Comparison of ENCODE assay signal across 25 cellular contexts in the genomic region with DNA sequence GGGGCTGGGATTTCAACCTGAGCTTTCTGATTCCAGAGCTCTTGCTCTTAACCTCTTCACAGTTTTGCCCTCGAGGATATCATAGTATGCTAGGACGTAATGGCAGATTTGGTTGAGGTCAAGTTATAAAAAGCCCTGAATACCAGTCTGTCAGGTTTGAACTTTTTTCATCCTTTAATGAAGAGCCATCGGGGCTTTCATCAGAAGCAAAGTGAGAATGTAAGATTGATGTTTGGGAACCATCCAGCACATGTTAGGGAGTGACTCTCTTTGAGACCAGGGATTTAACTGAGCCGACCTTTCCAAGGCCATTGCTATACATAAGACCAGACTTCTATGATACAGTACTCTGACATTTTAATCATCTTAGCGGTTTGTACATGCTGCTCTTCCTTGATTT.
"Had no signal": no experiment of that assay in that cellular context is flagged by ENCODE, and none has a peak within 500 bp of the region (broad histone marks: within the 10 kb centered on the region; RNA-seq: fewer than 3 reads in every experiment).

No MANE protein-coding gene starts in this region.

- H3K4me1 ChIP-seq: body of pancreas had no signal

- DNase-seq: activated CD4-positive, alpha-beta memory T cell treated with anti-CD3 and anti-CD28 coated beads, Interleukin-2, amount 10 ng/mL, durations not matched to agents 7 days and 5 days; activated CD4-positive, alpha-beta T cell treated with anti-CD3 and anti-CD28 coated beads for 36 hours; activated CD4-positive, alpha-beta T cell treated with anti-CD3 and anti-CD28 coated beads, Interleukin-2, amount 10 ng/mL, durations not matched to agents 7 days and 5 days; activated CD4-positive, alpha-beta T cell treated with anti-CD3 and anti-CD28 coated beads, Interleukin-2, amount 50 U/mL, for 4 hours; activated CD4-positive, CD25-positive, alpha-beta regulatory T cell; activated CD4-positive, CD25-positive, alpha-beta regulatory T cell treated with anti-CD3 and anti-CD28 coated beads, Interleukin-2, amount 50 U/mL, for 72 hours; activated effector memory CD4-positive, alpha-beta T cell treated with Interleukin-2 at 50 U/mL for 16 hours; activated gamma-delta T cell treated with Interleukin-2 at 50 U/mL for 16 hours; activated naive CD4-positive, alpha-beta T cell treated with anti-CD3 and anti-CD28 coated beads, Interleukin-2, amount 50 U/mL, for 16 hours; activated naive CD4-positive, alpha-beta T cell treated with Interleukin-2 at 50 U/mL for 16 hours; activated T-cell treated with anti-CD3 and anti-CD28 coated beads, Interleukin-2, amount 50 U/mL, for 4 hours; amygdala; aorta; body of pancreas; dorsolateral prefrontal cortex; effector memory CD4-positive, alpha-beta T cell; endodermal cell; foreskin fibroblast; T-helper 1 cell; T-helper 17 cell; T1000 had no signal

- H3K4me3 ChIP-seq: body of pancreas, coronary artery, dorsolateral prefrontal cortex had no signal

- H3K9me3 ChIP-seq: body of pancreas had no signal

- FAIRE-seq: frontal cortex had no signal

- H3K27ac ChIP-seq: body of pancreas, coronary artery, dorsolateral prefrontal cortex had no signal

- ATAC-seq: activated CD4-positive, alpha-beta T cell treated with anti-CD3 and anti-CD28 coated beads for 36 hours; activated T-cell treated with anti-CD3 and anti-CD28 coated beads, Interleukin-2, amount 50 U/mL, for 4 hours; activated T-helper 17 cell treated with anti-CD3 and anti-CD28 coated beads, Interleukin-2, amount 50 U/mL, for 72 hours; body of pancreas; esophagus mucosa; T-helper 17 cell had no signal

- H3K27me3 ChIP-seq: body of pancreas, dorsolateral prefrontal cortex had no signal
